Comparison of ENCODE assay signal across 19 cellular contexts in the genomic region with DNA sequence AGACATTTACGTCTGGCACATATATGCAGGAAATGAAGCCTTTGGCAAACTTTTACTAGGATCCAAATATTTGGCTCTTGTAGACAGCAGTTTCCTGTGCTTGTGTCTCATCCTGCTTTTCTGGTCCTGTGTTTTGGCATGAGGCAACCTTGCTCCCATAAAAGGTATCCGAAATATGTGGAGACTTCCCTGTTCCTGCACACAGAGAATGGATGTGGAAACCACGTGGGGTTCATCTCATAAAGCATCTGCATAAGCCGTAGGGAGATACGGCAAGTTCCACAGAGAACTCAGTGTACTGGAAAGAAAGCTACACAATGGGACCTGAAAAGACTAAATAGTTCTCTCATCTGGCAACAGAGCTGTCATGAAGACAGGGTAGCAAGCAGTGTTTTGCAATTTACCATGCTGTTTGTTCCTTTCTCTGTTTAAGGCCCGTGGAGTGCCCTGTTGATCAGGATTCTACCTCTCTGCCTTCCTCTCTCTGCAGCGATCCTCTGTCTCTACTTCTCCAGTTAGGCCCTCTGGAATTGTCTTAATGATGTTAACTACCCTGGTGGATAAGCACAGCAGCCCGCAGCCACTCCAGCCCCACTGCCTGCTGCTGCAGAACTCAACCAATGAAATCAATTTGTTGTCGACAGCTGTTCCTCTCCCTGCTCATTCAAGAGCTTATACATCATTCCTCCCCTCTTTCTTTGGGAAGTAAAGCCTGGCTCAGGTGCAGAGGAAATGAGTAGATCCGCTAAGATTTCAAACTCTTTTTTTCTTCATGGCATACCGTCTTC.
A peak's percentile ranks its signal among the peaks of the same experiment; 100 is the strongest.
DNase-seq lines count a peak whose midpoint lies in the region; ATAC-seq, FAIRE-seq and TF ChIP-seq lines count a peak whose summit lies in the region.
"Had no signal": no experiment of that assay in that cellular context is flagged by ENCODE, and none has a peak within 500 bp of the region (broad histone marks: within the 10 kb centered on the region; RNA-seq: fewer than 3 reads in every experiment).

No MANE protein-coding gene starts in this region.

- no peak overlapping the region for H3K9ac ChIP-seq in Karpas-422 (ENCODE audit: low read length)
- H3K9ac ChIP-seq: BLaER1 treated with 17β-estradiol and CSF1 and Interleukin-3, amounts not matched to agents 10 nM and 100 nM had no signal

- H3K79me2 ChIP-seq in Karpas-422 (ENCODE audit: low read length), result no peaks in the 10 kb centered on the region

- no peak overlapping the region for H2AFZ ChIP-seq in Karpas-422 (ENCODE audit: low read length)

- no peak overlapping the region for H3K4me2 ChIP-seq in Karpas-422 (ENCODE audit: low read depth, low read length, poor library complexity, severe bottlenecking)
- H3K4me2 ChIP-seq: BLaER1 treated with 17β-estradiol and CSF1 and Interleukin-3, amounts not matched to agents 10 nM and 100 nM had no signal

- H3K4me1 ChIP-seq in sigmoid colon (peaks cover 0 to 28% (median 25%) of the 10 kb centered on the region in 4 donors), Karpas-422 (ENCODE audit: low read length) (no peaks in the 10 kb centered on the region)
- H3K4me1 ChIP-seq: HAP-1 had no signal

- ATAC-seq in left ventricle myocardium superior, result peak; percentile 84
- ATAC-seq: stimulated activated naive CD8-positive, alpha-beta T cell treated with anti-CD3 and anti-CD28 coated beads, Interleukin-15, Interleukin-2, amounts not matched to agents 100 U/mL and 50 U/mL, for 24 hours had no signal

- FAIRE-seq in bronchial epithelial cell (lab: Jason Lieb, UNC), result no peak

- H3K4me3 ChIP-seq in LNCaP clone FGC (ENCODE audit: low read depth, low read length) (no peak overlapping the region), bronchial epithelial cell (ENCODE audit: low read depth, low read length) (no peak overlapping the region), sigmoid colon (no peak overlapping the region), Karpas-422 (ENCODE audit: low read length) (no peak overlapping the region)
- H3K4me3 ChIP-seq: BLaER1 treated with 17β-estradiol and CSF1 and Interleukin-3, amounts not matched to agents 10 nM and 100 nM; HAP-1 had no signal

- no peaks in the 10 kb centered on the region for H3K36me3 ChIP-seq in bronchial epithelial cell (ENCODE audit: control insufficient read depth, insufficient read depth, low read length)
- H3K36me3 ChIP-seq in sigmoid colon, result no peaks in the 10 kb centered on the region
- H3K36me3 ChIP-seq in Karpas-422 (ENCODE audit: insufficient read depth, low read length), result no peaks in the 10 kb centered on the region
- H3K36me3 ChIP-seq: BLaER1 treated with 17β-estradiol and CSF1 and Interleukin-3, amounts not matched to agents 10 nM and 100 nM; HAP-1 had no signal

- TF ChIP-seq POLR2A in sigmoid colon (IDR thresholded peaks at IDR 0.05), result no peak

- DNase-seq in LNCaP clone FGC (ENCODE audit: low read depth) (peak; percentile 21), bronchial epithelial cell (ENCODE audit: low read depth) (peak; percentile 57), left ventricle myocardium superior (no peak), sigmoid colon (peak; percentile 76), epidermal melanocyte (ENCODE audit: insufficient read length, low spot score) (no peak), DMS53 (lab: John Stamatoyannopoulos, UW) (no peak), HPDE6-E6E7 (ENCODE audit: extremely low spot score) (no peak), Karpas-422 (no peak)
- DNase-seq: activated naive CD8-positive, alpha-beta T cell treated with anti-CD3 and anti-CD28 coated beads, Interleukin-2, amount 10 ng/mL, durations not matched to agents 7 days and 5 days; effector CD8-positive, alpha-beta T cell; hippocampal formation; midbrain; NCI-H1092 treated with DMSO at 0.1 percent for 48 hours; NCI-H526; SHP77 treated with DMSO at 0.1 percent for 48 hours; stimulated activated CD4-positive, alpha-beta T cell treated with anti-CD3 and anti-CD28 coated beads, Interleukin-4, amount 100 ng/mL, for 24 hours; stimulated activated naive CD8-positive, alpha-beta T cell treated with anti-CD3 and anti-CD28 coated beads, Interleukin-15, Interleukin-2, amounts not matched to agents 100 U/mL and 50 U/mL, for 24 hours had no signal

- no peaks in the 10 kb centered on the region for H3K27me3 ChIP-seq in bronchial epithelial cell (ENCODE audit: control insufficient read depth, insufficient read depth, low read length)
- no peaks in the 10 kb centered on the region for H3K27me3 ChIP-seq in sigmoid colon
- H3K27me3 ChIP-seq in Karpas-422 (ENCODE audit: low read length), result no peaks in the 10 kb centered on the region
- H3K27me3 ChIP-seq: BLaER1 treated with 17β-estradiol and CSF1 and Interleukin-3, amounts not matched to agents 10 nM and 100 nM had no signal

- intact Hi-C loops in left ventricle myocardium superior (cut with micrococcal nuclease) (no loop called here), sigmoid colon (cut with DNase I) (no loop called here)

- TF ChIP-seq EP300 in sigmoid colon (IDR thresholded peaks at IDR 0.05), result no peak

- no peaks in the 10 kb centered on the region for H3K9me2 ChIP-seq in Karpas-422 (replicated peaks; ENCODE audit: insufficient read depth, low read length)

- WGBS in sigmoid colon, 2 donors, result 85 to 88% methylated on average over 11 of the region's 11 CpGs

- TF ChIP-seq CTCF in LNCaP clone FGC (IDR thresholded peaks at IDR 0.05; ENCODE audit: control insufficient read depth, extremely low read depth, insufficient read depth) (no peak), bronchial epithelial cell (IDR thresholded peaks at IDR 0.05; ENCODE audit: insufficient read depth, low read length, severe bottlenecking) (no peak), sigmoid colon (IDR thresholded peaks at IDR 0.05) (no peak)

- H4K20me1 ChIP-seq in Karpas-422 (ENCODE audit: insufficient read depth, low read depth, low read length), result no peaks in the 10 kb centered on the region
- H4K20me1 ChIP-seq: BLaER1 treated with 17β-estradiol and CSF1 and Interleukin-3, amounts not matched to agents 10 nM and 100 nM had no signal

- no peaks in the 10 kb centered on the region for H3K9me3 ChIP-seq in sigmoid colon
- no peaks in the 10 kb centered on the region for H3K9me3 ChIP-seq in Karpas-422 (ENCODE audit: low read length)
- H3K9me3 ChIP-seq: HAP-1 had no signal

- H3K27ac ChIP-seq in sigmoid colon, result peak overlapping the region; percentile 25 to 66 (median 44)
- no peak overlapping the region for H3K27ac ChIP-seq in Karpas-422 (ENCODE audit: low read length)
- H3K27ac ChIP-seq: BLaER1 treated with 17β-estradiol and CSF1 and Interleukin-3, amounts not matched to agents 10 nM and 100 nM had no signal

Comparison
In these comparisons a context has a peak if more than half of its experiments do, and no peak if none do; other contexts are left out.
1. DNase-seq: peak in LNCaP clone FGC (single experiment), bronchial epithelial cell (single experiment) and sigmoid colon (single experiment); none in left ventricle myocardium superior (single experiment), epidermal melanocyte (single experiment), DMS53 (single experiment), HPDE6-E6E7 (single experiment) and Karpas-422 (single experiment).